18 cellular contexts compared by ENCODE assay signal in genomic region chr16:30581462-30581861, GRCh38. TPM values are rescaled to one million over a fixed set of nuclear protein-coding genes. Genes with fewer than 3 reads are reported as not detected.
DNase-seq lines count a peak whose midpoint lies in the region; ATAC-seq, FAIRE-seq and TF ChIP-seq lines count a peak whose summit lies in the region.
"Had no signal": no experiment of that assay in that cellular context is flagged by ENCODE, and none has a peak within 500 bp of the region (broad histone marks: within the 10 kb centered on the region; RNA-seq: fewer than 3 reads in every experiment).

No MANE protein-coding gene starts in this region.

- intact Hi-C loops in left ventricle myocardium superior (cut with micrococcal nuclease) (no loop called here), cardiac septum (cut with DNase I) (no loop called here), K562 (cut with micrococcal nuclease) (no loop called here)

- no peak for TF ChIP-seq RAD21 in K562 (CRISPR knock-in tag; conservative IDR thresholded peaks at IDR 0.05 in 1 of 2, IDR thresholded peaks at IDR 0.05 in 1 of 2)

- peak overlapping the region; percentile 42 for H3K4me2 ChIP-seq in Loucy (ENCODE audit: low read depth, low read length, poor library complexity, severe bottlenecking)
- no peak overlapping the region for H3K4me2 ChIP-seq in K562 (ENCODE audit: insufficient read depth, low read length)
- H3K4me2 ChIP-seq: KMS-11 had no signal

- no peaks in the 10 kb centered on the region for H3F3A ChIP-seq in Loucy (ENCODE audit: low read depth)

- POLR2A ChIA-PET in K562 (lab: Yijun Ruan, JAX) = interaction anchor here (0.6 kb wide), 1 partner anchor 40 kb away, joined by 3 read pairs; no protein-coding TSS in a partner anchor

- H3K4me1 ChIP-seq in Loucy (ENCODE audit: insufficient read depth, low read length, poor library complexity, severe bottlenecking) = peaks cover 21% of the 10 kb centered on the region
- H3K4me1 ChIP-seq in K562 (replicated peaks in 1 of 2; ENCODE audit: control insufficient read depth in 2 of 2, insufficient read depth in 2 of 2, low read length in 2 of 2) = peaks cover 4 to 27% of the 10 kb centered on the region in 2 experiments; a peak in 4 of 5 replicates
- H3K4me1 ChIP-seq in foreskin keratinocyte = no peaks in the 10 kb centered on the region
- H3K4me1 ChIP-seq: BE2C, HAP-1 had no signal

- no peaks in the 10 kb centered on the region for H3K9me2 ChIP-seq in Loucy (replicated peaks; ENCODE audit: low read depth, low read length)

- H3K9me1 ChIP-seq in K562 (ENCODE audit: control insufficient read depth, insufficient read depth, low read length) = no peaks in the 10 kb centered on the region

- ATAC-seq in left ventricle myocardium superior = no peak
- no peak for ATAC-seq in K562
- ATAC-seq in HG03571 (IDR thresholded peaks at IDR 0.05; ENCODE audit: unreplicated experiment) = no peak
- ATAC-seq in foreskin keratinocyte = no peak

- H3K79me2 ChIP-seq in Loucy (ENCODE audit: insufficient read depth, low read length) = peaks cover 53% of the 10 kb centered on the region
- H3K79me2 ChIP-seq in K562 (ENCODE audit: control insufficient read depth, insufficient read depth, low read length) = peaks cover 50% of the 10 kb centered on the region

- H4K20me1 ChIP-seq in Loucy (ENCODE audit: insufficient read depth, low read length, poor library complexity, severe bottlenecking) = peaks cover 4% of the 10 kb centered on the region
- no peaks in the 10 kb centered on the region for H4K20me1 ChIP-seq in K562 (replicated peaks; ENCODE audit: control insufficient read depth, insufficient read depth, low read length)

- in situ Hi-C loops in K562 (cut with MboI) = no loop called here

- peaks cover 3% of the 10 kb centered on the region for H3K27me3 ChIP-seq in Loucy (ENCODE audit: insufficient read depth, low read length, poor library complexity, severe bottlenecking)
- H3K27me3 ChIP-seq in K562 (ENCODE audit: control insufficient read depth in 2 of 2, insufficient read depth in 2 of 2, low read length in 2 of 2) = no peaks in the 10 kb centered on the region
- no peaks in the 10 kb centered on the region for H3K27me3 ChIP-seq in foreskin keratinocyte
- H3K27me3 ChIP-seq: BE2C had no signal

- DNase-seq in left ventricle myocardium superior = peak; percentile 9
- DNase-seq in cardiac septum (ENCODE audit: low spot score) = no peak
- DNase-seq in K562 (ENCODE audit: extremely low read depth in 1 of 4, low spot score in 3 of 4) = no peak
- no peak for DNase-seq in neural crest cell (ENCODE audit: low read depth, low spot score)
- no peak for DNase-seq in foreskin keratinocyte
- DNase-seq in activated T-cell treated with anti-CD3 and anti-CD28 coated beads, Interleukin-2, amount 50 U/mL, for 1 hour = no peak
- DNase-seq: BE2C; CD4-positive, alpha-beta memory T cell; DMS153; GM23248 had no signal

- 87% methylated on average over 5 of the region's 8 CpGs for WGBS in K562 (ENCODE audit: insufficient coverage, low coverage, missing lambda C conversion rate)

- H2AFZ ChIP-seq in Loucy (ENCODE audit: low read length) (no peak overlapping the region), K562 (ENCODE audit: low read depth, low read length) (no peak overlapping the region)
- H2AFZ ChIP-seq: GM23248 had no signal

- TF ChIP-seq EP300 in K562 (IDR thresholded peaks at IDR 0.05; ENCODE audit: low read length) = no peak

- H3K4me3 ChIP-seq in Loucy (ENCODE audit: low read length, poor library complexity, severe bottlenecking) = no peak overlapping the region
- H3K4me3 ChIP-seq in K562 = no peak overlapping the region
- H3K4me3 ChIP-seq: GM23248, HAP-1 had no signal

- H3K9me3 Mint-ChIP-seq in neural crest cell = no peaks in the 10 kb centered on the region
- H3K9me3 Mint-ChIP-seq: CD14-positive monocyte; CD4-positive, alpha-beta memory T cell had no signal

- H3K27ac Mint-ChIP-seq in neural crest cell (ENCODE audit: unreplicated experiment) = no peak overlapping the region

- no peaks in the 10 kb centered on the region for H3K27me3 Mint-ChIP-seq in neural crest cell (ENCODE audit: low read depth)
- H3K27me3 Mint-ChIP-seq: CD4-positive, alpha-beta memory T cell had no signal

- TF ChIP-seq POLR2A in K562 (conservative IDR thresholded peaks at IDR 0.05) = no peak

- H3K27ac ChIP-seq in K562 (ENCODE audit: extremely low read depth, low read depth, low read length) (no peak overlapping the region), foreskin keratinocyte (no peak overlapping the region)
- H3K27ac ChIP-seq: GM23248, KMS-11 had no signal

- peak overlapping the region; percentile 66 for H3K4me3 Mint-ChIP-seq in neural crest cell
- H3K4me3 Mint-ChIP-seq: CD14-positive monocyte; CD4-positive, alpha-beta memory T cell had no signal

- peaks cover 7% of the 10 kb centered on the region for H3K36me3 Mint-ChIP-seq in neural crest cell (ENCODE audit: low read depth)

- no TSS peak for BruUV-seq in K562 (replicated peaks; lab: Mats Ljungman, UMichigan)

- H3K9ac ChIP-seq in Loucy (ENCODE audit: low read depth, low read length, poor library complexity, severe bottlenecking) (no peak overlapping the region), K562 (ENCODE audit: insufficient read depth in 1 of 2, low read depth in 2 of 2, low read length in 2 of 2) (peak overlapping the region in 1 of 2 experiments; percentile 71; a peak in 2 of 4 replicates)
- H3K9ac ChIP-seq: GM23248, KMS-11 had no signal

- H3K36me3 ChIP-seq in Loucy (ENCODE audit: insufficient read depth, low read length) (no peaks in the 10 kb centered on the region), K562 (ENCODE audit: control insufficient read depth, insufficient read depth, low read length) (peaks cover 59% of the 10 kb centered on the region; the same call in 2 of the 3 replicates)
- H3K36me3 ChIP-seq: HAP-1 had no signal

- H3K9me3 ChIP-seq in Loucy (ENCODE audit: insufficient read depth, low read depth, low read length) (no peaks in the 10 kb centered on the region), K562 (replicated peaks; ENCODE audit: control insufficient read depth, insufficient read depth, low read depth, low read length) (no peaks in the 10 kb centered on the region)
- H3K9me3 ChIP-seq: BE2C, HAP-1 had no signal

- FAIRE-seq in K562 (lab: Jason Lieb, UNC) = no peak
- FAIRE-seq: G401.6, GM12891 had no signal

- CTCF ChIA-PET in K562 (lab: Yijun Ruan, JAX; ENCODE audit: low intra/inter-chr PET ratio) = no interaction called here

- TF ChIP-seq CTCF in Loucy (conservative IDR thresholded peaks at IDR 0.05; ENCODE audit: low read length) (no peak), K562 (IDR thresholded peaks at IDR 0.05 in 2 of 3, conservative IDR thresholded peaks at IDR 0.05 in 1 of 3; ENCODE audit: insufficient read depth in 2 of 3, low read depth in 1 of 3, low read length in 3 of 3) (no peak), neural crest cell (conservative IDR thresholded peaks at IDR 0.05) (no peak), foreskin keratinocyte (conservative IDR thresholded peaks at IDR 0.05) (no peak)

- H3K4me1 Mint-ChIP-seq in neural crest cell = peaks cover 18% of the 10 kb centered on the region

RNA-seq across cellular contexts. Expression of gene ZNF785, which starts 4.0 kb away (rescaled TPM):
- 7.3 TPM for total RNA-seq in left ventricle myocardium superior
- total RNA-seq in cardiac septum = 6.7 TPM
- 39.3 and 45.4 TPM in 2 replicates for total RNA-seq in K562 (2011; cell fraction: chromatin; rRNA removed; ENCODE audit: low replicate concordance)
- total RNA-seq in K562 (2011; cell fraction: nucleolus; rRNA removed) = 37.5 and 42.2 TPM in 2 replicates
- total RNA-seq in K562 (2011; cell fraction: nucleoplasm; rRNA removed) = 41.3 and 53.4 TPM in 2 replicates
- total RNA-seq in K562 (2014; rRNA removed) = 6.9 and 7.2 TPM in 2 replicates
- 4.6 and 4.8 TPM in 2 replicates for total RNA-seq in K562 (2014; rRNA removed; fragmentation: Illumina TruSeq; extraction: Trizol)
- total RNA-seq in K562 (2015; rRNA removed; fragmentation: Illumina TruSeq; extraction: Trizol) = 6.2 and 6.4 TPM in 2 replicates
- 9.7 and 11.6 TPM in 2 replicates for total RNA-seq in K562 (2021)
- polyA plus RNA-seq in K562 (2011; rRNA removed) = 10.6 and 12.4 TPM in 2 replicates
- 10.0 and 13.3 TPM in 2 replicates for polyA plus RNA-seq in K562 (2011; cell fraction: cytosol; rRNA removed)
- 18.3 and 22.4 TPM in 2 replicates for polyA plus RNA-seq in K562 (2011; cell fraction: nucleus; rRNA removed)
- polyA plus RNA-seq in K562 (2012) = 6.7 and 11.9 TPM in 2 replicates
- 4.7 and 5.0 TPM in 2 replicates for polyA plus RNA-seq in K562 (2014; fragmentation: Illumina TruSeq; extraction: Trizol)
- polyA plus RNA-seq in K562 (2014; fragmentation: Nextera tagmentation; extraction: Ambion mirVana) = under 1 TPM; 0.64 to 0.70 TPM
- 11.0 and 12.4 TPM in 2 replicates for polyA plus RNA-seq in K562 (2014; rRNA removed)
- 7.4 and 8.3 TPM in 2 replicates for polyA minus RNA-seq in K562 (2011; rRNA and poly(A)+ RNA removed)
- 4.4 and 4.9 TPM in 2 replicates for polyA minus RNA-seq in K562 (2011; cell fraction: cytosol; rRNA and poly(A)+ RNA removed)
- polyA minus RNA-seq in K562 (2011; cell fraction: nucleus; rRNA and poly(A)+ RNA removed) = 13.5 and 16.0 TPM in 2 replicates
- 37.6 and 38.3 TPM in 2 replicates for total RNA-seq in neural crest cell
- 3.9 and 4.6 TPM in 2 replicates for total RNA-seq in foreskin keratinocyte
- 1.8 and 2.1 TPM in 2 replicates for polyA plus RNA-seq in foreskin keratinocyte
- total RNA-seq: A172 had no signal

RNA-seq across cellular contexts. Expression of gene ZNF688, which starts 9.9 kb away (rescaled TPM):
- total RNA-seq in left ventricle myocardium superior (10.0 TPM), cardiac septum (12.1 TPM), K562 (2014; rRNA removed) (7.7 and 12.9 TPM in 2 replicates), K562 (2014; rRNA removed; fragmentation: Illumina TruSeq; extraction: Trizol) (1.4 and 2.8 TPM in 2 replicates), K562 (2015; rRNA removed; fragmentation: Illumina TruSeq; extraction: Trizol) (4.1 and 5.2 TPM in 2 replicates), K562 (2021) (4.5 and 5.1 TPM in 2 replicates), neural crest cell (13.4 and 14.3 TPM in 2 replicates), foreskin keratinocyte (7.5 and 8.5 TPM in 2 replicates)
- total RNA-seq in K562 (2011; cell fraction: chromatin; rRNA removed; ENCODE audit: low replicate concordance) = 3.6 and 5.4 TPM in 2 replicates
- 6.8 and 7.0 TPM in 2 replicates for total RNA-seq in K562 (2011; cell fraction: nucleolus; rRNA removed)
- total RNA-seq in K562 (2011; cell fraction: nucleoplasm; rRNA removed) = 4.0 and 5.1 TPM in 2 replicates
- polyA plus RNA-seq in K562 (2011; rRNA removed) (2.4 TPM in 2 replicates), K562 (2014; fragmentation: Illumina TruSeq; extraction: Trizol) (5.4 and 7.0 TPM in 2 replicates), K562 (2014; fragmentation: Nextera tagmentation; extraction: Ambion mirVana) (under 1 TPM; 0.48 TPM), K562 (2014; rRNA removed) (4.6 and 12.5 TPM in 2 replicates), foreskin keratinocyte (11.0 and 11.8 TPM in 2 replicates)
- 2.2 and 5.7 TPM in 2 replicates for polyA plus RNA-seq in K562 (2011; cell fraction: cytosol; rRNA removed)
- polyA plus RNA-seq in K562 (2011; cell fraction: nucleus; rRNA removed) = 5.7 and 7.6 TPM in 2 replicates
- polyA plus RNA-seq in K562 (2012) = 5.9 and 6.0 TPM in 2 replicates
- polyA minus RNA-seq in K562 (2011; rRNA and poly(A)+ RNA removed) = 0.53 and 1.1 TPM in 2 replicates
- polyA minus RNA-seq in K562 (2011; cell fraction: cytosol; rRNA and poly(A)+ RNA removed) = 1.2 and 4.2 TPM in 2 replicates
- polyA minus RNA-seq in K562 (2011; cell fraction: nucleus; rRNA and poly(A)+ RNA removed) = 2.8 and 4.2 TPM in 2 replicates

RNA-seq across cellular contexts. Expression of gene ZNF764, which starts 23.3 kb away (rescaled TPM):
- 9.1 TPM for total RNA-seq in left ventricle myocardium superior
- total RNA-seq in cardiac septum = 11.4 TPM
- total RNA-seq in K562 (2011; cell fraction: chromatin; rRNA removed; ENCODE audit: low replicate concordance) = 7.9 and 19.4 TPM in 2 replicates
- total RNA-seq in K562 (2011; cell fraction: nucleolus; rRNA removed) = 19.1 and 19.7 TPM in 2 replicates
- 15.4 and 16.3 TPM in 2 replicates for total RNA-seq in K562 (2011; cell fraction: nucleoplasm; rRNA removed)
- total RNA-seq in K562 (2014; rRNA removed) = 9.5 and 9.8 TPM in 2 replicates
- 2.4 and 2.5 TPM in 2 replicates for total RNA-seq in K562 (2014; rRNA removed; fragmentation: Illumina TruSeq; extraction: Trizol)
- 4.1 and 4.6 TPM in 2 replicates for total RNA-seq in K562 (2015; rRNA removed; fragmentation: Illumina TruSeq; extraction: Trizol)
- 10.1 and 11.1 TPM in 2 replicates for total RNA-seq in K562 (2021)
- 3.9 and 7.1 TPM in 2 replicates for polyA plus RNA-seq in K562 (2011; rRNA removed)
- 11.4 and 13.8 TPM in 2 replicates for polyA plus RNA-seq in K562 (2011; cell fraction: cytosol; rRNA removed)
- polyA plus RNA-seq in K562 (2011; cell fraction: nucleus; rRNA removed) = 15.5 and 22.5 TPM in 2 replicates
- 5.2 and 7.9 TPM in 2 replicates for polyA plus RNA-seq in K562 (2012)
- polyA plus RNA-seq in K562 (2014; fragmentation: Illumina TruSeq; extraction: Trizol) = 4.1 and 4.3 TPM in 2 replicates
- polyA plus RNA-seq in K562 (2014; fragmentation: Nextera tagmentation; extraction: Ambion mirVana) = under 1 TPM; 0.69 to 0.81 TPM
- polyA plus RNA-seq in K562 (2014; rRNA removed) = 8.7 and 10.0 TPM in 2 replicates
- 1.5 and 1.9 TPM in 2 replicates for polyA minus RNA-seq in K562 (2011; rRNA and poly(A)+ RNA removed)
- polyA minus RNA-seq in K562 (2011; cell fraction: cytosol; rRNA and poly(A)+ RNA removed) = 3.7 and 7.2 TPM in 2 replicates
- 6.1 and 7.3 TPM in 2 replicates for polyA minus RNA-seq in K562 (2011; cell fraction: nucleus; rRNA and poly(A)+ RNA removed)
- 20.7 and 22.3 TPM in 2 replicates for total RNA-seq in neural crest cell
- total RNA-seq in foreskin keratinocyte = 4.5 and 5.5 TPM in 2 replicates
- 3.2 and 3.3 TPM in 2 replicates for polyA plus RNA-seq in foreskin keratinocyte

RNA-seq across cellular contexts. Expression of gene ZNF689, which starts 28.7 kb away (rescaled TPM):
- 4.8 TPM for total RNA-seq in left ventricle myocardium superior
- total RNA-seq in cardiac septum = 4.9 TPM
- 6.2 and 13.7 TPM in 2 replicates for total RNA-seq in K562 (2011; cell fraction: chromatin; rRNA removed; ENCODE audit: low replicate concordance)
- 11.6 and 16.5 TPM in 2 replicates for total RNA-seq in K562 (2011; cell fraction: nucleolus; rRNA removed)
- total RNA-seq in K562 (2011; cell fraction: nucleoplasm; rRNA removed) = 7.8 and 9.5 TPM in 2 replicates
- 11.4 and 14.6 TPM in 2 replicates for total RNA-seq in K562 (2014; rRNA removed)
- 8.4 and 8.7 TPM in 2 replicates for total RNA-seq in K562 (2014; rRNA removed; fragmentation: Illumina TruSeq; extraction: Trizol)
- 12.0 and 12.1 TPM in 2 replicates for total RNA-seq in K562 (2015; rRNA removed; fragmentation: Illumina TruSeq; extraction: Trizol)
- total RNA-seq in K562 (2021) = 15.4 and 16.9 TPM in 2 replicates
- polyA plus RNA-seq in K562 (2011; rRNA removed) = 8.0 and 9.6 TPM in 2 replicates
- polyA plus RNA-seq in K562 (2011; cell fraction: cytosol; rRNA removed) = 8.9 and 19.1 TPM in 2 replicates
- 8.3 and 9.8 TPM in 2 replicates for polyA plus RNA-seq in K562 (2011; cell fraction: nucleus; rRNA removed)
- polyA plus RNA-seq in K562 (2012) = 7.8 and 9.0 TPM in 2 replicates
- polyA plus RNA-seq in K562 (2014; fragmentation: Illumina TruSeq; extraction: Trizol) = 11.6 and 12.3 TPM in 2 replicates
- polyA plus RNA-seq in K562 (2014; fragmentation: Nextera tagmentation; extraction: Ambion mirVana) = 1 to 10 TPM; 5.4 to 5.7 TPM
- polyA plus RNA-seq in K562 (2014; rRNA removed) = 10.2 and 10.8 TPM in 2 replicates
- polyA minus RNA-seq in K562 (2011; rRNA and poly(A)+ RNA removed) = 8.2 and 10.0 TPM in 2 replicates
- 11.1 TPM in 2 replicates for polyA minus RNA-seq in K562 (2011; cell fraction: cytosol; rRNA and poly(A)+ RNA removed)
- 7.8 and 8.9 TPM in 2 replicates for polyA minus RNA-seq in K562 (2011; cell fraction: nucleus; rRNA and poly(A)+ RNA removed)
- total RNA-seq in neural crest cell = 23.0 and 23.2 TPM in 2 replicates
- total RNA-seq in foreskin keratinocyte = 7.6 and 8.4 TPM in 2 replicates
- 3.6 and 4.2 TPM in 2 replicates for polyA plus RNA-seq in foreskin keratinocyte

RNA-seq across cellular contexts. Expression of gene ZNF747, which starts 46.8 kb away (rescaled TPM):
- total RNA-seq in left ventricle myocardium superior (9.0 TPM), cardiac septum (13.7 TPM), K562 (2014; rRNA removed) (1.5 and 3.3 TPM in 2 replicates), K562 (2014; rRNA removed; fragmentation: Illumina TruSeq; extraction: Trizol) (1.0 and 1.3 TPM in 2 replicates), K562 (2015; rRNA removed; fragmentation: Illumina TruSeq; extraction: Trizol) (2.0 and 2.1 TPM in 2 replicates), K562 (2021) (3.2 and 3.4 TPM in 2 replicates), neural crest cell (10.5 and 11.3 TPM in 2 replicates), foreskin keratinocyte (4.9 and 5.2 TPM in 2 replicates)
- 4.0 and 9.9 TPM in 2 replicates for total RNA-seq in K562 (2011; cell fraction: chromatin; rRNA removed; ENCODE audit: low replicate concordance)
- 9.9 and 10.3 TPM in 2 replicates for total RNA-seq in K562 (2011; cell fraction: nucleolus; rRNA removed)
- total RNA-seq in K562 (2011; cell fraction: nucleoplasm; rRNA removed) = 6.3 and 6.5 TPM in 2 replicates
- polyA plus RNA-seq in K562 (2011; rRNA removed) (1.9 and 2.8 TPM in 2 replicates), K562 (2014; fragmentation: Illumina TruSeq; extraction: Trizol) (1.5 and 1.9 TPM in 2 replicates), K562 (2014; fragmentation: Nextera tagmentation; extraction: Ambion mirVana) (under 1 TPM; 0.14 to 0.27 TPM), K562 (2014; rRNA removed) (1.7 and 3.3 TPM in 2 replicates), foreskin keratinocyte (3.7 and 4.0 TPM in 2 replicates)
- polyA plus RNA-seq in K562 (2011; cell fraction: cytosol; rRNA removed) = 3.0 and 3.6 TPM in 2 replicates
- 2.8 and 3.5 TPM in 2 replicates for polyA plus RNA-seq in K562 (2011; cell fraction: nucleus; rRNA removed)
- polyA plus RNA-seq in K562 (2012) = 1.7 and 1.9 TPM in 2 replicates
- 2.1 and 3.3 TPM in 2 replicates for polyA minus RNA-seq in K562 (2011; rRNA and poly(A)+ RNA removed)
- polyA minus RNA-seq in K562 (2011; cell fraction: cytosol; rRNA and poly(A)+ RNA removed) = 1.6 and 4.7 TPM in 2 replicates
- polyA minus RNA-seq in K562 (2011; cell fraction: nucleus; rRNA and poly(A)+ RNA removed) = 3.9 and 7.7 TPM in 2 replicates
